Comparison of ENCODE assay signal across 25 cellular contexts in the genomic region with DNA sequence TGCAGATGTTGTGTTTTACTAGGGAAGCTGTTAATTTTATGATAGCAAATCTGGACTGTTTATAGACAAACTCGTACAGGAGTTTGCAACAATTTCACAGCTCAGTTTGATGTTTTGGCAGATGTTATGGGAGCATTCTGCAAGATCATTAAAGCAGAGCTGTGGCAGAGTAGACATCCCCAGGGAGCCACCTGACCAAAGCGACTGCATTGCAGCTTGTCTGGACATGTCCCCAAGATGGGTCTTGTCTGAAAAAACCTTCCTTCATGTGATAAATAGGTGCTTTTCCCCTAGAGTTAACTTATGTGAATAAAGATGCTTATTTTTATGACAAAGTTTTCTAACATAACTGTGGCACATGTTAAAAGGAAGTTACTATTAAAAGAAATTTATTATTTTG.
"Had no signal": no experiment of that assay in that cellular context is flagged by ENCODE, and none has a peak within 500 bp of the region (broad histone marks: within the 10 kb centered on the region; RNA-seq: fewer than 3 reads in every experiment).

No MANE protein-coding gene starts in this region.

- H3K36me3 ChIP-seq: cardiac muscle cell, colonic mucosa, heart right ventricle, neutrophil, uterus had no signal

- H3K27ac ChIP-seq: cardiac muscle cell, colonic mucosa, heart right ventricle, neutrophil, skin epidermis, uterus, VCaP had no signal

- H3K4me1 ChIP-seq: colonic mucosa, heart right ventricle, uterus had no signal

- H3K9me3 ChIP-seq: colonic mucosa, neutrophil, uterus had no signal

- H3K4me3 ChIP-seq: cardiac muscle cell, colonic mucosa, heart right ventricle, lung, mucosa of descending colon, skin epidermis, uterus had no signal

- FAIRE-seq: endothelial cell of umbilical vein, TTC549 had no signal

- DNase-seq: activated CD4-positive, alpha-beta T cell treated with anti-CD3 and anti-CD28 coated beads for 4 hours; activated CD4-positive, alpha-beta T cell treated with anti-CD3 and anti-CD28 coated beads, Interleukin-2, amount 50 U/mL, for 4 hours; activated naive CD4-positive, alpha-beta T cell; activated T-cell treated with anti-CD3 and anti-CD28 coated beads for 4 hours; activated T-cell treated with anti-CD3 and anti-CD28 coated beads, Interleukin-2, amount 50 U/mL, for 72 hours; anterior cingulate cortex; cerebellar nuclear complex; colonic mucosa; effector memory CD8-positive, alpha-beta T cell; foreskin fibroblast; heart right ventricle; kidney glomerular epithelial cell; mucosa of descending colon; stimulated activated CD4-positive, alpha-beta T cell treated with anti-CD3 and anti-CD28 coated beads, Interleukin-12 subunit alpha, Interleukin-12 subunit beta, amount 100 ng/mL, for 4 hours; stimulated activated CD4-positive, alpha-beta T cell treated with anti-CD3 and anti-CD28 coated beads, Interleukin-4, amount 100 ng/mL, for 1 hour; substantia nigra; T-helper 9 cell; uterus had no signal

- H3K27me3 ChIP-seq: cardiac muscle cell, colonic mucosa, heart right ventricle, neutrophil, uterus had no signal
